8 cellular contexts compared by ENCODE assay signal in genomic region chr6:89350281-89351037, GRCh38. TPM values are rescaled to one million over a fixed set of nuclear protein-coding genes. Genes with fewer than 3 reads are reported as not detected.
DNase-seq lines count a peak whose midpoint lies in the region; ATAC-seq and TF ChIP-seq lines count a peak whose summit lies in the region.

No MANE protein-coding gene starts in this region.

- no peaks in the 10 kb centered on the region for H3K36me3 ChIP-seq in testis (ENCODE audit: low read depth, missing control alignments)

- intact Hi-C loops in testis (cut with DNase I; ENCODE audit: low total_unique reads), result no loop called here

- peak overlapping the region; percentile 99 for H3K4me3 Mint-ChIP-seq in activated naive CD4-positive, alpha-beta T cell treated with anti-CD3 and anti-CD28 coated beads, Interleukin-2, amount 50 U/mL, for 24 hours
- H3K4me3 Mint-ChIP-seq in T-helper 17 cell, result peak overlapping the region; percentile 98

- no peaks in the 10 kb centered on the region for H3K9me3 Mint-ChIP-seq in activated naive CD4-positive, alpha-beta T cell treated with anti-CD3 and anti-CD28 coated beads, Interleukin-2, amount 50 U/mL, for 24 hours

- H3K36me3 Mint-ChIP-seq in activated naive CD4-positive, alpha-beta T cell treated with anti-CD3 and anti-CD28 coated beads, Interleukin-2, amount 50 U/mL, for 24 hours, result no peaks in the 10 kb centered on the region
- peaks cover 3% of the 10 kb centered on the region for H3K36me3 Mint-ChIP-seq in T-helper 17 cell (ENCODE audit: low read depth)

- no peak for TF ChIP-seq POLR2A in testis (IDR thresholded peaks at IDR 0.05)

- 55 to 63% methylated on average over 4 of the region's 4 CpGs for WGBS in testis, 2 donors

- H3K4me1 ChIP-seq in testis, result peaks cover 27% of the 10 kb centered on the region

- peaks cover 75% of the 10 kb centered on the region for H3K4me1 Mint-ChIP-seq in activated naive CD4-positive, alpha-beta T cell treated with anti-CD3 and anti-CD28 coated beads, Interleukin-2, amount 50 U/mL, for 24 hours
- H3K4me1 Mint-ChIP-seq in T-helper 17 cell, result peaks cover 60% of the 10 kb centered on the region

- H3K9me3 ChIP-seq in T-helper 17 cell (ENCODE audit: control insufficient read depth, low read length, poor library complexity, severe bottlenecking) (no peaks in the 10 kb centered on the region), testis (no peaks in the 10 kb centered on the region)

- H3K27me3 Mint-ChIP-seq in activated naive CD4-positive, alpha-beta T cell treated with anti-CD3 and anti-CD28 coated beads, Interleukin-2, amount 50 U/mL, for 24 hours, result no peaks in the 10 kb centered on the region
- H3K27me3 Mint-ChIP-seq in T-helper 17 cell, result no peaks in the 10 kb centered on the region

- peak overlapping the region; percentile 67 for H3K27ac Mint-ChIP-seq in activated naive CD4-positive, alpha-beta T cell treated with anti-CD3 and anti-CD28 coated beads, Interleukin-2, amount 50 U/mL, for 24 hours
- H3K27ac Mint-ChIP-seq in T-helper 17 cell, result peak overlapping the region; percentile 94

- DNase-seq in activated naive CD4-positive, alpha-beta T cell treated with anti-CD3 and anti-CD28 coated beads, Interleukin-2, amount 50 U/mL, for 16 hours, result no peak
- no peak for DNase-seq in T-helper 17 cell
- peak; percentile 76 for DNase-seq in glomerular endothelial cell (ENCODE audit: extremely low read depth, low read depth, low spot score)
- DNase-seq in testis, result no peak
- no peak for DNase-seq in DMS114 treated with DMSO at 0.1 percent for 48 hours (lab: John Stamatoyannopoulos, UW; ENCODE audit: unreplicated experiment)
- no peak for DNase-seq in omental fat pad (ENCODE audit: low spot score)

- H3K27ac ChIP-seq in testis, result peak overlapping the region; percentile 56 to 99

- ATAC-seq in HG03103 (IDR thresholded peaks at IDR 0.05; ENCODE audit: low read depth, unreplicated experiment) (peak; percentile 40), T-helper 17 cell (peak; percentile 29), omental fat pad (ENCODE audit: low FRiP score) (no peak)

- H3K27me3 ChIP-seq in testis, result no peaks in the 10 kb centered on the region

- no peak overlapping the region for H3K4me3 ChIP-seq in testis

- TF ChIP-seq CTCF in testis (IDR thresholded peaks at IDR 0.05) (no peak), omental fat pad (IDR thresholded peaks at IDR 0.05) (no peak)

RNA-seq across cellular contexts. Expression of gene UBE2J1, which starts 2.1 kb away (rescaled TPM):
- total RNA-seq in T-helper 17 cell (10 to 100 TPM; 32.1 to 35.2 TPM), glomerular endothelial cell (68.4 and 68.7 TPM in 2 replicates), testis (10 to 100 TPM; 28.7 to 38.4 TPM), omental fat pad (10 to 100 TPM; 32.3 to 62.2 (median 39.8) TPM)
- polyA plus RNA-seq in testis (ENCODE audit: insufficient read depth, low read depth, low replicate concordance), result 47.3 TPM

RNA-seq across cellular contexts. Expression of gene GABRR2, which starts 35.4 kb away (rescaled TPM):
- total RNA-seq in T-helper 17 cell (1 to 10 TPM in 1 of 2 donors, under 1 TPM in 1; 0.65 to 1.4 TPM), glomerular endothelial cell (0.18 TPM in 1 of 2 replicates, not detected in the other), testis (under 1 TPM in 1 of 2 donors, not detected in 1; 0.62 TPM), omental fat pad (1 to 10 TPM in 3 of 4 donors, under 1 TPM in 1; 0.50 to 2.4 (median 1.3) TPM)
- 0.79 TPM for polyA plus RNA-seq in testis (ENCODE audit: insufficient read depth, low read depth, low replicate concordance)
